ENCODE assay signal across 9 cellular contexts in the genomic region with DNA sequence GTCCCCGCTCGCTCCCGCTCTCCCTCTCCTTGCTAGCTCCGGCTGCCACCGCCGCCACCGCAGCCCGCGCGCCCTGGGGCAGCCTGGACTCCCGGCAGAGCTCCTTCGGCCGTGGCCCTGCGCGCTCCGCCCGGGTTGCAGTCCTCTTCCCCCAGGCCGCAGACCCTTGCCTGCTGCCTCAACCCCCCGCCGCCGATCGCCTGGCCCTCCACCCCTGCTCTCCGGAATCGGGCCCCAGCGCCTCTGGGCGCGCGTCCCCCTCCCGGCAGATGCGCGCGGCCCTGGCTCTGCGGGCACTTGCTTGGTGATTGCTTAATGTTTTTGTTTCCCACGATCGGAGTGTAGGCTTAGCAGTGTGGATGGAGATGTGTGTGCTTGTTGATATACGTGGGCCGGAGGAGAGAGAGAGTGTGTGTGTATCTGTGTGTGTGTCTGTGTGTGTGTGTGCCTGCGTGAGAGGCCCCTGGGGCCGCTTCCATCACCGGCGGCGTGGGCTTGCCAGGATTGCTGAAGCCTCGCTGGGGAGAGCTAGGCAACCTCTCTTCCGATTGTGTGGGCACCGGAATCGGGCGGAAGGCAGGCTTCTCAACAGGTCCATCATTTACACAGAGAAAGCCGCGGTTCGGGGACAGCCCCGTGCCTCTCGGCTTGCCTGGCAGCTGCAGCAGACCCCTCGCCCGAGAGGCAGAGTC. TPM values are rescaled to one million over a fixed set of nuclear protein-coding genes. Genes with fewer than 3 reads are reported as not detected.
A peak's percentile ranks its signal among the peaks of the same experiment; 100 is the strongest.
DNase-seq lines count a peak whose midpoint lies in the region; ATAC-seq and TF ChIP-seq lines count a peak whose summit lies in the region.
"Had no signal": no experiment of that assay in that cellular context is flagged by ENCODE, and none has a peak within 500 bp of the region (broad histone marks: within the 10 kb centered on the region; RNA-seq: fewer than 3 reads in every experiment).

No MANE protein-coding gene starts in this region.

- peaks cover 54 to 65% of the 10 kb centered on the region in 2 donors for H3K27me3 Mint-ChIP-seq in effector memory CD8-positive, alpha-beta T cell
- peaks cover 38 to 71% (median 54%) of the 10 kb centered on the region in 5 donors for H3K27me3 Mint-ChIP-seq in naive thymus-derived CD4-positive, alpha-beta T cell

- no peak for TF ChIP-seq CTCF in OCI-LY7 (conservative IDR thresholded peaks at IDR 0.05; ENCODE audit: low read length)

- no peaks in the 10 kb centered on the region for H3K36me3 ChIP-seq in naive thymus-derived CD4-positive, alpha-beta T cell (ENCODE audit: control insufficient read depth in 2 of 3, insufficient read depth in 3 of 3, low read length in 3 of 3)
- no peaks in the 10 kb centered on the region for H3K36me3 ChIP-seq in OCI-LY7 (ENCODE audit: insufficient read depth, low read length)

- peak overlapping the region; percentile 46 for H3K4me3 ChIP-seq in naive thymus-derived CD4-positive, alpha-beta T cell (ENCODE audit: low read length)
- H3K4me3 ChIP-seq in OCI-LY7 (ENCODE audit: low read depth, low read length, poor library complexity, severe bottlenecking): no peak overlapping the region

- H3K9me2 ChIP-seq in OCI-LY7 (ENCODE audit: insufficient read depth, low read length): no peaks in the 10 kb centered on the region

- no peak overlapping the region for H3K27ac ChIP-seq in naive thymus-derived CD4-positive, alpha-beta T cell (ENCODE audit: low read depth, low read length)
- H3K27ac ChIP-seq in OCI-LY7 (ENCODE audit: low read depth, low read length, poor library complexity, severe bottlenecking): no peak overlapping the region

- no peak overlapping the region for H3K4me2 ChIP-seq in OCI-LY7 (ENCODE audit: low read length)

- H3K79me2 ChIP-seq in OCI-LY7 (ENCODE audit: insufficient read depth, low read depth, low read length): no peaks in the 10 kb centered on the region

- ATAC-seq in effector memory CD8-positive, alpha-beta T cell (replicated peaks): no peak
- ATAC-seq in naive thymus-derived CD4-positive, alpha-beta T cell: peak; percentile 5

- peak overlapping the region; percentile 55 to 81 for H3K4me3 Mint-ChIP-seq in effector memory CD8-positive, alpha-beta T cell
- H3K4me3 Mint-ChIP-seq in naive thymus-derived CD4-positive, alpha-beta T cell: peak overlapping the region; percentile 74 to 86 (median 78)

- DNase-seq in DMS 273 (lab: John Stamatoyannopoulos, UW; ENCODE audit: unreplicated experiment) (peak; percentile 68), DMS 273 treated with DMSO at 0.1 percent for 48 hours (lab: John Stamatoyannopoulos, UW) (no peak), RPMI8226 (peak; percentile 25), NCI-H1048 (lab: John Stamatoyannopoulos, UW) (no peak), OCI-LY7 (ENCODE audit: low spot score) (no peak), SHP77 (lab: John Stamatoyannopoulos, UW) (no peak)
- DNase-seq in effector memory CD8-positive, alpha-beta T cell: no peak
- DNase-seq in naive thymus-derived CD4-positive, alpha-beta T cell: peak in 5 of 9 donors; percentile 7 to 26 (median 16)

- no peak overlapping the region for H2AFZ ChIP-seq in OCI-LY7 (ENCODE audit: low read length)

- POLR2A ChIA-PET in naive thymus-derived CD4-positive, alpha-beta T cell (lab: Charles Lee): no interaction called here
- POLR2A ChIA-PET in OCI-LY7 (lab: Charles Lee): no interaction called here

- no peaks in the 10 kb centered on the region for H3K9me3 Mint-ChIP-seq in effector memory CD8-positive, alpha-beta T cell
- H3K9me3 Mint-ChIP-seq in naive thymus-derived CD4-positive, alpha-beta T cell: peaks cover 0 to 2% (median 0%) of the 10 kb centered on the region in 11 donors

- no peaks in the 10 kb centered on the region for H4K20me1 ChIP-seq in OCI-LY7 (ENCODE audit: insufficient read depth, low read length)

- H3K4me1 ChIP-seq in naive thymus-derived CD4-positive, alpha-beta T cell (ENCODE audit: control insufficient read depth in 2 of 2, insufficient read depth in 2 of 2, low read length in 2 of 2): peaks cover 9 to 15% of the 10 kb centered on the region in 2 donors
- H3K4me1 ChIP-seq in OCI-LY7 (ENCODE audit: insufficient read depth, low read length, poor library complexity, severe bottlenecking): no peaks in the 10 kb centered on the region

- peaks cover 5 to 22% of the 10 kb centered on the region in 2 donors for H3K27me3 ChIP-seq in naive thymus-derived CD4-positive, alpha-beta T cell (ENCODE audit: control insufficient read depth in 2 of 2, insufficient read depth in 2 of 2, low read length in 2 of 2)

- H3K9me3 ChIP-seq in naive thymus-derived CD4-positive, alpha-beta T cell (ENCODE audit: control insufficient read depth in 2 of 3, low read length in 3 of 3): no peaks in the 10 kb centered on the region
- H3K9me3 ChIP-seq in OCI-LY7 (ENCODE audit: low read length): no peaks in the 10 kb centered on the region

- intact Hi-C loops in naive thymus-derived CD4-positive, alpha-beta T cell (cut with micrococcal nuclease): loop anchor here in 1 of 2 donors (10.0 kb wide), 2 partner anchors 178 to 332 kb away; a partner anchor contains a TSS
- intact Hi-C loops in OCI-LY7 (cut with micrococcal nuclease; ENCODE audit: unreplicated experiment): no loop called here

- H3K36me3 Mint-ChIP-seq in effector memory CD8-positive, alpha-beta T cell (ENCODE audit: insufficient read depth): no peaks in the 10 kb centered on the region
- H3K36me3 Mint-ChIP-seq in naive thymus-derived CD4-positive, alpha-beta T cell: no peaks in the 10 kb centered on the region

- no TSS peak for BruUV-seq in OCI-LY7 (replicated peaks; lab: Mats Ljungman, UMichigan)

- CTCF ChIA-PET in naive thymus-derived CD4-positive, alpha-beta T cell (lab: Charles Lee): no interaction called here
- CTCF ChIA-PET in OCI-LY7 (lab: Charles Lee; ENCODE audit: unreplicated experiment): no interaction called here

- peaks cover 10 to 16% of the 10 kb centered on the region in 2 donors for H3K4me1 Mint-ChIP-seq in effector memory CD8-positive, alpha-beta T cell (ENCODE audit: low read depth in 2 of 2)
- H3K4me1 Mint-ChIP-seq in naive thymus-derived CD4-positive, alpha-beta T cell: peaks cover 9 to 26% (median 22%) of the 10 kb centered on the region in 7 donors

- no peak overlapping the region for H3K27ac Mint-ChIP-seq in effector memory CD8-positive, alpha-beta T cell
- peak overlapping the region in 2 of 9 donors; percentile 31 to 43 for H3K27ac Mint-ChIP-seq in naive thymus-derived CD4-positive, alpha-beta T cell

RNA-seq across cellular contexts. Expression of a gene that starts 0.9 kb away (rescaled TPM):
- total RNA-seq in naive thymus-derived CD4-positive, alpha-beta T cell: not detected
- polyA plus RNA-seq in naive thymus-derived CD4-positive, alpha-beta T cell: not detected
- total RNA-seq in OCI-LY7 (2014; rRNA removed; shearing (Covaris generic)): not detected in 2 replicates
- total RNA-seq in OCI-LY7 (2022): not detected in 2 replicates
- total RNA-seq: SK-MEL-5 had no signal

Comparison
In these comparisons a context has a peak if more than half of its experiments do, and no peak if none do; other contexts are left out.
1. DNase-seq: peak in DMS 273 (single experiment), RPMI8226 (single experiment) and naive thymus-derived CD4-positive, alpha-beta T cell (5 of 9); none in DMS 273 treated with DMSO at 0.1 percent for 48 hours (single experiment), effector memory CD8-positive, alpha-beta T cell (0 of 3), NCI-H1048 (single experiment), OCI-LY7 (single experiment) and SHP77 (0 of 2).